ENCODE assay signal across 10 cellular contexts in the genomic region with DNA sequence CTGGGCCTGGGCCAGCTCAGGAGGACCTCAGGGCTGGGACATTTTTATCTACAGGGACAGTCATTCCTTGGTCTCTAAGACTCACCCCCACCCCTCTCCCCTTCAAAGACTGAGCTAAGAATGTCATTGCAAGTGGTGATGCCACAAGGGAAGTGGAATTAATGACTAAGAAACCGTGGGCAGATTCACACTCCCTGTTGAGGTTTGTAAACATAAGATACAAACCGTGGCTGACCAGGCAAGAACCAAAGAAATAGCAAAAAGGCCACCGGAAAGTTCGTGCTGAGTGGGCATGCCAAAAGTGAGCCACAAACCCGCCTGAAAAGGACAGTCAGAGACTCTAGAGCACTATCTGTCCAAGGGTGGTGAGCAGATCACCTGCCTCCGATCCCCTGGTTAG. TPM values are rescaled to one million over a fixed set of nuclear protein-coding genes. Genes with fewer than 3 reads are reported as not detected.
DNase-seq lines count a peak whose midpoint lies in the region; ATAC-seq, FAIRE-seq and TF ChIP-seq lines count a peak whose summit lies in the region.
"Had no signal": no experiment of that assay in that cellular context is flagged by ENCODE, and none has a peak within 500 bp of the region (broad histone marks: within the 10 kb centered on the region; RNA-seq: fewer than 3 reads in every experiment).

No MANE protein-coding gene starts in this region.

- no peak for ATAC-seq in HG02798 (IDR thresholded peaks at IDR 0.05; ENCODE audit: poor library complexity, unreplicated experiment)
- ATAC-seq in GM19324 (IDR thresholded peaks at IDR 0.05; ENCODE audit: low FRiP score, unreplicated experiment), result no peak

- peaks cover 27% of the 10 kb centered on the region for H4K20me1 ChIP-seq in MM.1S (ENCODE audit: insufficient read depth, low read length)

- H3K4me2 ChIP-seq in MM.1S (ENCODE audit: low read depth, low read length), result peak overlapping the region; percentile 72

- TF ChIP-seq CTCF in MM.1S (IDR thresholded peaks at IDR 0.05; ENCODE audit: low read length) (no peak), bronchial epithelial cell (IDR thresholded peaks at IDR 0.05; ENCODE audit: insufficient read depth, low read length, severe bottlenecking) (no peak), ovary (IDR thresholded peaks at IDR 0.05) (no peak)

- TF ChIP-seq EP300 in ovary (IDR thresholded peaks at IDR 0.05), result no peak

- H3K4me1 ChIP-seq in MM.1S (ENCODE audit: low read length) (peaks cover 57% of the 10 kb centered on the region), ovary (ENCODE audit: insufficient read depth) (peaks cover 17% of the 10 kb centered on the region)

- TF ChIP-seq POLR2A in ovary (IDR thresholded peaks at IDR 0.05), result no peak

- H3K79me2 ChIP-seq in MM.1S (ENCODE audit: low read length), result peaks cover 100% of the 10 kb centered on the region

- peak; percentile 10 for DNase-seq in COLO829 (ENCODE audit: low spot score)
- peak; percentile 72 for DNase-seq in MM.1S
- peak; percentile 83 for DNase-seq in bronchial epithelial cell (ENCODE audit: low read depth)
- no peak for DNase-seq in ovary
- DNase-seq in NCI-H345 (lab: John Stamatoyannopoulos, UW), result no peak
- no peak for DNase-seq in NCI-H1436 treated with DMSO at 0.1 percent for 48 hours (lab: John Stamatoyannopoulos, UW)
- DNase-seq: cortex of kidney had no signal

- H2AFZ ChIP-seq in MM.1S (ENCODE audit: low read length), result peak overlapping the region; percentile 21; the same call in 1 of the 2 replicates

- no peaks in the 10 kb centered on the region for H3K9me2 ChIP-seq in MM.1S (replicated peaks; ENCODE audit: insufficient read depth, low read length)

- H3K9me3 ChIP-seq in MM.1S (replicated peaks; ENCODE audit: insufficient read depth, low read length) (no peaks in the 10 kb centered on the region), ovary (no peaks in the 10 kb centered on the region)

- H3K36me3 ChIP-seq in MM.1S (replicated peaks; ENCODE audit: insufficient read depth, low read length) (no peaks in the 10 kb centered on the region), bronchial epithelial cell (ENCODE audit: control insufficient read depth, insufficient read depth, low read length) (no peaks in the 10 kb centered on the region), ovary (no peaks in the 10 kb centered on the region)

- WGBS in ovary, 3 donors, result 22 to 40% (median 31%) methylated on average over 6 of the region's 6 CpGs

- intact Hi-C loops in ovary (cut with DNase I), result no loop called here

- peak overlapping the region; percentile 45; the same call in 1 of the 2 replicates for H3K9ac ChIP-seq in MM.1S (ENCODE audit: low read length)

- H3K4me3 ChIP-seq in MM.1S (ENCODE audit: low read length) (peak overlapping the region; percentile 21; the same call in 1 of the 2 replicates), bronchial epithelial cell (ENCODE audit: low read depth, low read length) (no peak overlapping the region), ovary (no peak overlapping the region)
- H3K4me3 ChIP-seq: SK-N-MC had no signal

- peaks cover 26% of the 10 kb centered on the region for H3F3A ChIP-seq in MM.1S (ENCODE audit: insufficient read depth, low read length)

- H3K27me3 ChIP-seq in MM.1S (replicated peaks; ENCODE audit: insufficient read depth, low read length) (no peaks in the 10 kb centered on the region), bronchial epithelial cell (ENCODE audit: control insufficient read depth, insufficient read depth, low read length) (no peaks in the 10 kb centered on the region), ovary (no peaks in the 10 kb centered on the region)

- peak overlapping the region; percentile 77; the same call in 1 of the 2 replicates for H3K27ac ChIP-seq in MM.1S (ENCODE audit: low read length)
- peak overlapping the region; percentile 32 to 55 for H3K27ac ChIP-seq in ovary
- H3K27ac ChIP-seq: SK-N-MC had no signal

- no peak for FAIRE-seq in bronchial epithelial cell (lab: Jason Lieb, UNC)

RNA-seq across cellular contexts. Expression of gene NUAK1, which starts 25.7 kb away (rescaled TPM):
- total RNA-seq in bronchial epithelial cell (3.1 and 7.6 TPM in 2 replicates), ovary (10 to 100 TPM in 5 of 7 donors, 1 to 10 TPM in 2; 2.8 to 22.2 (median 12.0) TPM)
- 10 to 100 TPM in 1 of 2 donors, 1 to 10 TPM in 1; 9.3 to 15.8 TPM for polyA plus RNA-seq in ovary

Comparison
In these comparisons a context has a peak if more than half of its experiments do, and no peak if none do; other contexts are left out.
1. DNase-seq: peak in COLO829 (single experiment), MM.1S (single experiment) and bronchial epithelial cell (single experiment); none in ovary (0 of 5), NCI-H345 (single experiment) and NCI-H1436 treated with DMSO at 0.1 percent for 48 hours (single experiment).